In the genomic region with DNA sequence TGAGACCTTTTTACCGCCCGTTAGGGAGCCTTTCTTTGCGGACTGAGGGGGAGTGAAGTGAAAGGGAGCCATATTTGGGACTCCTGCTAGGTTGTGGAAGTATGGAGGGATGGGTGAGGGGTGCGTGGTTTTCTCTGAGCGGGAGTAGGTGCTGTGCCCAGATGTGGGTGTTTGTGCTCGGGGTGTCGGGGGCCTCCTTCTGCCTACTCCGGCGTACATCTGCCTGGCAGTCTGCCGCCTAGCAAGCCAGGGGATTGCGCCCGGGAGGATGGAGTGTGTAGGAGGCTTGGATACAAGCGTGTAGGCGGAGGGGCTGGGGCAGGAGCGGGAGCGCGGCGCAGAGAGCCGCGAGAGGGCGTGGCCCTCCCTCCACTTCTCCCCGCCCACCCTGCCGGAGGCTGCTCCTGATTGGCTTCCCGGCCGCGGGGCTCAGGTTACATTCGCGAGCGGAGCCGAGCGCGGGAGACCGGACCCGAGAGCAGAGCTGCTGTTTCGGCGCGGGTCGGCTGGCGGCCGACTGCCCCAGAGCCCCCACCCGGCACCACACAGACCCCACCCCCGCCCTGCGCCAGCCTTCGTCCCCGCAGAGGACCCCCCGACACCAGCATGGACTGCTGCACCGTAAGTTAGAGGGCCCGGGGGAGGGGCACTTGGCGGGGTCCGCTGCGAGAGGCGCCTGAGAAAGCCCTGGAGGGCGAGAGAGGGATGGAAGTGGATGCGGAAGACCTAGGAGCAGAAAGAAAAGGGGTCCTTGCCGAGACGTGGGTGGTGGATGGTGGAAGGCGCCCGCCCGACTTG, we compare ENCODE assay signal across 1 cellular context.
TF ChIP-seq lines count a peak whose summit lies in the region.

A gene (plus strand): TSS at position 464 of the 798 bp plus-strand sequence. CDS start 143 bp downstream, at position 607.

TF ChIP-seq in HepG2, 621 proteins besides CTCF, POLR2A, EP300 and RAD21 (continues in another document):
- TF ChIP-seq, protein P1, sequence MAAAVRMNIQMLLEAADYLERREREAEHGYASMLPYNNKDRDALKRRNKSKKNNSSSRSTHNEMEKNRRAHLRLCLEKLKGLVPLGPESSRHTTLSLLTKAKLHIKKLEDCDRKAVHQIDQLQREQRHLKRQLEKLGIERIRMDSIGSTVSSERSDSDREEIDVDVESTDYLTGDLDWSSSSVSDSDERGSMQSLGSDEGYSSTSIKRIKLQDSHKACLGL (CRISPR knock-in tag; IDR thresholded peaks at IDR 0.05), result peak; percentile 51; the same call in 1 of the 2 replicates
- TF ChIP-seq HNRNPLL (IDR thresholded peaks at IDR 0.05; ENCODE audit: low read depth, low read length, poor library complexity, severe bottlenecking), result peak; percentile 60
- TF ChIP-seq ZNF501 (CRISPR knock-in tag; IDR thresholded peaks at IDR 0.05), result peak; percentile 30; the same call in 1 of the 2 replicates
- TF ChIP-seq ZNF350 (CRISPR knock-in tag; IDR thresholded peaks at IDR 0.05; ENCODE audit: borderline replicate concordance, low read depth), result 0 out of 2 replicates have a peak, but pooled peaks have one; percentile 23
- TF ChIP-seq, protein P2, sequence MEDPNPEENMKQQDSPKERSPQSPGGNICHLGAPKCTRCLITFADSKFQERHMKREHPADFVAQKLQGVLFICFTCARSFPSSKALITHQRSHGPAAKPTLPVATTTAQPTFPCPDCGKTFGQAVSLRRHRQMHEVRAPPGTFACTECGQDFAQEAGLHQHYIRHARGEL (CRISPR knock-in tag; IDR thresholded peaks at IDR 0.05), result no peak
- TF ChIP-seq SAP130 (CRISPR knock-in tag; IDR thresholded peaks at IDR 0.05; ENCODE audit: low read depth), result peak; percentile 52
- TF ChIP-seq, protein P3, sequence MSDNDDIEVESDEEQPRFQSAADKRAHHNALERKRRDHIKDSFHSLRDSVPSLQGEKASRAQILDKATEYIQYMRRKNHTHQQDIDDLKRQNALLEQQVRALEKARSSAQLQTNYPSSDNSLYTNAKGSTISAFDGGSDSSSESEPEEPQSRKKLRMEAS (IDR thresholded peaks at IDR 0.05), result peak; percentile 27; the same call in 1 of the 2 replicates
- TF ChIP-seq JUNB (CRISPR knock-in tag; IDR thresholded peaks at IDR 0.05; ENCODE audit: borderline replicate concordance), result no peak
- 0 out of 2 replicates have a peak, but pooled peaks have one; percentile 28 for TF ChIP-seq ZNF776 (CRISPR knock-in tag; IDR thresholded peaks at IDR 0.05)
- TF ChIP-seq, protein P4, sequence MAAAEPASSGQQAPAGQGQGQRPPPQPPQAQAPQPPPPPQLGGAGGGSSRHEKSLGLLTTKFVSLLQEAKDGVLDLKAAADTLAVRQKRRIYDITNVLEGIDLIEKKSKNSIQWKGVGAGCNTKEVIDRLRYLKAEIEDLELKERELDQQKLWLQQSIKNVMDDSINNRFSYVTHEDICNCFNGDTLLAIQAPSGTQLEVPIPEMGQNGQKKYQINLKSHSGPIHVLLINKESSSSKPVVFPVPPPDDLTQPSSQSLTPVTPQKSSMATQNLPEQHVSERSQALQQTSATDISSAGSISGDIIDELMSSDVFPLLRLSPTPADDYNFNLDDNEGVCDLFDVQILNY (CRISPR knock-in tag; conservative IDR thresholded peaks at IDR 0.05), result 0 out of 2 replicates have a peak, but pooled peaks have one; percentile 34
- TF ChIP-seq, protein P5, sequence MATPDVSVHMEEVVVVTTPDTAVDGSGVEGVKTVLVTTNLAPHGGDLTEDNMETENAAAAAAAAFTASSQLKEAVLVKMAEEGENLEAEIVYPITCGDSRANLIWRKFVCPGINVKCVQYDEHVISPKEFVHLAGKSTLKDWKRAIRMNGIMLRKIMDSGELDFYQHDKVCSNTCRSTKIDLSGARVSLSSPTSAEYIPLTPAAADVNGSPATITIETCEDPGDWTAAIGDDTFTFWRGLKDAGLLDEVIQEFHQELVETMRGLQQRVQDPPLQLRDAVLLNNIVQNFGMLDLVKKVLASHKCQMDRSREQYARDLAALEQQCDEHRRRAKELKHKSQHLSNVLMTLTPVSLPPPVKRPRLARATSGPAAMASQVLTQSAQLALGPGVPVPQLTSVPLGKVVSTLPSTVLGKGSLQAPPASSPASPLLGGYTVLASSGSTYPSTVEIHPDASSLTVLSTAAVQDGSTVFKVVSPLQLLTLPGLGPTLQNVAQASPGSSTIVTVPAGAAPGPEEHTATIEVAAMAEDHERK (CRISPR knock-in tag; IDR thresholded peaks at IDR 0.05; ENCODE audit: low read depth), result no peak
- TF ChIP-seq TCF12 (IDR thresholded peaks at IDR 0.05), result no peak
- no peak for TF ChIP-seq TCF12 (CRISPR knock-in tag; IDR thresholded peaks at IDR 0.05)
- TF ChIP-seq HNRNPK (IDR thresholded peaks at IDR 0.05; ENCODE audit: low read depth, low read length, poor library complexity, severe bottlenecking), result peak; percentile 59
- TF ChIP-seq, protein P6, sequence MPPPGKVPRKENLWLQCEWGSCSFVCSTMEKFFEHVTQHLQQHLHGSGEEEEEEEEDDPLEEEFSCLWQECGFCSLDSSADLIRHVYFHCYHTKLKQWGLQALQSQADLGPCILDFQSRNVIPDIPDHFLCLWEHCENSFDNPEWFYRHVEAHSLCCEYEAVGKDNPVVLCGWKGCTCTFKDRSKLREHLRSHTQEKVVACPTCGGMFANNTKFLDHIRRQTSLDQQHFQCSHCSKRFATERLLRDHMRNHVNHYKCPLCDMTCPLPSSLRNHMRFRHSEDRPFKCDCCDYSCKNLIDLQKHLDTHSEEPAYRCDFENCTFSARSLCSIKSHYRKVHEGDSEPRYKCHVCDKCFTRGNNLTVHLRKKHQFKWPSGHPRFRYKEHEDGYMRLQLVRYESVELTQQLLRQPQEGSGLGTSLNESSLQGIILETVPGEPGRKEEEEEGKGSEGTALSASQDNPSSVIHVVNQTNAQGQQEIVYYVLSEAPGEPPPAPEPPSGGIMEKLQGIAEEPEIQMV (CRISPR knock-in tag; IDR thresholded peaks at IDR 0.05; ENCODE audit: low read depth), result no peak
- 0 out of 2 replicates have a peak, but pooled peaks have one; percentile 18 for TF ChIP-seq CAMTA2 (CRISPR knock-in tag; IDR thresholded peaks at IDR 0.05; ENCODE audit: borderline replicate concordance)
- no peak for TF ChIP-seq NFKBIZ (CRISPR knock-in tag; IDR thresholded peaks at IDR 0.05)
- no peak for TF ChIP-seq SNAPC2 (CRISPR knock-in tag; IDR thresholded peaks at IDR 0.05)
- 0 out of 2 replicates have a peak, but pooled peaks have one; percentile 47 for TF ChIP-seq SNAI1 (CRISPR knock-in tag; IDR thresholded peaks at IDR 0.05; ENCODE audit: borderline replicate concordance)
- TF ChIP-seq, protein P7, sequence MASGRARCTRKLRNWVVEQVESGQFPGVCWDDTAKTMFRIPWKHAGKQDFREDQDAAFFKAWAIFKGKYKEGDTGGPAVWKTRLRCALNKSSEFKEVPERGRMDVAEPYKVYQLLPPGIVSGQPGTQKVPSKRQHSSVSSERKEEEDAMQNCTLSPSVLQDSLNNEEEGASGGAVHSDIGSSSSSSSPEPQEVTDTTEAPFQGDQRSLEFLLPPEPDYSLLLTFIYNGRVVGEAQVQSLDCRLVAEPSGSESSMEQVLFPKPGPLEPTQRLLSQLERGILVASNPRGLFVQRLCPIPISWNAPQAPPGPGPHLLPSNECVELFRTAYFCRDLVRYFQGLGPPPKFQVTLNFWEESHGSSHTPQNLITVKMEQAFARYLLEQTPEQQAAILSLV (CRISPR knock-in tag; IDR thresholded peaks at IDR 0.05; ENCODE audit: borderline replicate concordance), result no peak
- 0 out of 2 replicates have a peak, but pooled peaks have one; percentile 29 for TF ChIP-seq KDM5B (CRISPR knock-in tag; IDR thresholded peaks at IDR 0.05; ENCODE audit: borderline replicate concordance)
- no peak for TF ChIP-seq ZNF383 (CRISPR knock-in tag; IDR thresholded peaks at IDR 0.05; ENCODE audit: borderline replicate concordance)
- no peak for TF ChIP-seq ARHGAP35 (CRISPR knock-in tag; IDR thresholded peaks at IDR 0.05; ENCODE audit: borderline replicate concordance)
- peak; percentile 72 for TF ChIP-seq NFYB (CRISPR knock-in tag; IDR thresholded peaks at IDR 0.05)
- no peak for TF ChIP-seq SRSF1 (optimal IDR thresholded peaks at IDR 0.05; ENCODE audit: low read depth, low read length)
- TF ChIP-seq SIX1 (CRISPR knock-in tag; IDR thresholded peaks at IDR 0.05; ENCODE audit: borderline replicate concordance), result 0 out of 2 replicates have a peak, but pooled peaks have one; percentile 15
- TF ChIP-seq BCL6 (CRISPR knock-in tag; IDR thresholded peaks at IDR 0.05), result no peak
- no peak for TF ChIP-seq PRPF4 (IDR thresholded peaks at IDR 0.05; ENCODE audit: low read depth, low read length, poor library complexity, severe bottlenecking)
- TF ChIP-seq ZNF672 (CRISPR knock-in tag; IDR thresholded peaks at IDR 0.05), result no peak
- TF ChIP-seq, protein P8, sequence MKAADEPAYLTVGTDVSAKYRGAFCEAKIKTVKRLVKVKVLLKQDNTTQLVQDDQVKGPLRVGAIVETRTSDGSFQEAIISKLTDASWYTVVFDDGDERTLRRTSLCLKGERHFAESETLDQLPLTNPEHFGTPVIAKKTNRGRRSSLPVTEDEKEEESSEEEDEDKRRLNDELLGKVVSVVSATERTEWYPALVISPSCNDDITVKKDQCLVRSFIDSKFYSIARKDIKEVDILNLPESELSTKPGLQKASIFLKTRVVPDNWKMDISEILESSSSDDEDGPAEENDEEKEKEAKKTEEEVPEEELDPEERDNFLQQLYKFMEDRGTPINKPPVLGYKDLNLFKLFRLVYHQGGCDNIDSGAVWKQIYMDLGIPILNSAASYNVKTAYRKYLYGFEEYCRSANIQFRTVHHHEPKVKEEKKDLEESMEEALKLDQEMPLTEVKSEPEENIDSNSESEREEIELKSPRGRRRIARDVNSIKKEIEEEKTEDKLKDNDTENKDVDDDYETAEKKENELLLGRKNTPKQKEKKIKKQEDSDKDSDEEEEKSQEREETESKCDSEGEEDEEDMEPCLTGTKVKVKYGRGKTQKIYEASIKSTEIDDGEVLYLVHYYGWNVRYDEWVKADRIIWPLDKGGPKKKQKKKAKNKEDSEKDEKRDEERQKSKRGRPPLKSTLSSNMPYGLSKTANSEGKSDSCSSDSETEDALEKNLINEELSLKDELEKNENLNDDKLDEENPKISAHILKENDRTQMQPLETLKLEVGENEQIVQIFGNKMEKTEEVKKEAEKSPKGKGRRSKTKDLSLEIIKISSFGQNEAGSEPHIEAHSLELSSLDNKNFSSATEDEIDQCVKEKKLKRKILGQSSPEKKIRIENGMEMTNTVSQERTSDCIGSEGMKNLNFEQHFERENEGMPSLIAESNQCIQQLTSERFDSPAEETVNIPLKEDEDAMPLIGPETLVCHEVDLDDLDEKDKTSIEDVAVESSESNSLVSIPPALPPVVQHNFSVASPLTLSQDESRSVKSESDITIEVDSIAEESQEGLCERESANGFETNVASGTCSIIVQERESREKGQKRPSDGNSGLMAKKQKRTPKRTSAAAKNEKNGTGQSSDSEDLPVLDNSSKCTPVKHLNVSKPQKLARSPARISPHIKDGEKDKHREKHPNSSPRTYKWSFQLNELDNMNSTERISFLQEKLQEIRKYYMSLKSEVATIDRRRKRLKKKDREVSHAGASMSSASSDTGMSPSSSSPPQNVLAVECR (CRISPR knock-in tag; IDR thresholded peaks at IDR 0.05; ENCODE audit: borderline replicate concordance), result peak; percentile 46; the same call in 1 of the 2 replicates
- TF ChIP-seq NFKB2 (CRISPR knock-in tag; IDR thresholded peaks at IDR 0.05; ENCODE audit: borderline replicate concordance), result peak; percentile 18; the same call in 1 of the 2 replicates
- TF ChIP-seq, protein P9, sequence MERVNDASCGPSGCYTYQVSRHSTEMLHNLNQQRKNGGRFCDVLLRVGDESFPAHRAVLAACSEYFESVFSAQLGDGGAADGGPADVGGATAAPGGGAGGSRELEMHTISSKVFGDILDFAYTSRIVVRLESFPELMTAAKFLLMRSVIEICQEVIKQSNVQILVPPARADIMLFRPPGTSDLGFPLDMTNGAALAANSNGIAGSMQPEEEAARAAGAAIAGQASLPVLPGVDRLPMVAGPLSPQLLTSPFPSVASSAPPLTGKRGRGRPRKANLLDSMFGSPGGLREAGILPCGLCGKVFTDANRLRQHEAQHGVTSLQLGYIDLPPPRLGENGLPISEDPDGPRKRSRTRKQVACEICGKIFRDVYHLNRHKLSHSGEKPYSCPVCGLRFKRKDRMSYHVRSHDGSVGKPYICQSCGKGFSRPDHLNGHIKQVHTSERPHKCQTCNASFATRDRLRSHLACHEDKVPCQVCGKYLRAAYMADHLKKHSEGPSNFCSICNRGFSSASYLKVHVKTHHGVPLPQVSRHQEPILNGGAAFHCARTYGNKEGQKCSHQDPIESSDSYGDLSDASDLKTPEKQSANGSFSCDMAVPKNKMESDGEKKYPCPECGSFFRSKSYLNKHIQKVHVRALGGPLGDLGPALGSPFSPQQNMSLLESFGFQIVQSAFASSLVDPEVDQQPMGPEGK (CRISPR knock-in tag; IDR thresholded peaks at IDR 0.05), result no peak
- TF ChIP-seq, protein P10, sequence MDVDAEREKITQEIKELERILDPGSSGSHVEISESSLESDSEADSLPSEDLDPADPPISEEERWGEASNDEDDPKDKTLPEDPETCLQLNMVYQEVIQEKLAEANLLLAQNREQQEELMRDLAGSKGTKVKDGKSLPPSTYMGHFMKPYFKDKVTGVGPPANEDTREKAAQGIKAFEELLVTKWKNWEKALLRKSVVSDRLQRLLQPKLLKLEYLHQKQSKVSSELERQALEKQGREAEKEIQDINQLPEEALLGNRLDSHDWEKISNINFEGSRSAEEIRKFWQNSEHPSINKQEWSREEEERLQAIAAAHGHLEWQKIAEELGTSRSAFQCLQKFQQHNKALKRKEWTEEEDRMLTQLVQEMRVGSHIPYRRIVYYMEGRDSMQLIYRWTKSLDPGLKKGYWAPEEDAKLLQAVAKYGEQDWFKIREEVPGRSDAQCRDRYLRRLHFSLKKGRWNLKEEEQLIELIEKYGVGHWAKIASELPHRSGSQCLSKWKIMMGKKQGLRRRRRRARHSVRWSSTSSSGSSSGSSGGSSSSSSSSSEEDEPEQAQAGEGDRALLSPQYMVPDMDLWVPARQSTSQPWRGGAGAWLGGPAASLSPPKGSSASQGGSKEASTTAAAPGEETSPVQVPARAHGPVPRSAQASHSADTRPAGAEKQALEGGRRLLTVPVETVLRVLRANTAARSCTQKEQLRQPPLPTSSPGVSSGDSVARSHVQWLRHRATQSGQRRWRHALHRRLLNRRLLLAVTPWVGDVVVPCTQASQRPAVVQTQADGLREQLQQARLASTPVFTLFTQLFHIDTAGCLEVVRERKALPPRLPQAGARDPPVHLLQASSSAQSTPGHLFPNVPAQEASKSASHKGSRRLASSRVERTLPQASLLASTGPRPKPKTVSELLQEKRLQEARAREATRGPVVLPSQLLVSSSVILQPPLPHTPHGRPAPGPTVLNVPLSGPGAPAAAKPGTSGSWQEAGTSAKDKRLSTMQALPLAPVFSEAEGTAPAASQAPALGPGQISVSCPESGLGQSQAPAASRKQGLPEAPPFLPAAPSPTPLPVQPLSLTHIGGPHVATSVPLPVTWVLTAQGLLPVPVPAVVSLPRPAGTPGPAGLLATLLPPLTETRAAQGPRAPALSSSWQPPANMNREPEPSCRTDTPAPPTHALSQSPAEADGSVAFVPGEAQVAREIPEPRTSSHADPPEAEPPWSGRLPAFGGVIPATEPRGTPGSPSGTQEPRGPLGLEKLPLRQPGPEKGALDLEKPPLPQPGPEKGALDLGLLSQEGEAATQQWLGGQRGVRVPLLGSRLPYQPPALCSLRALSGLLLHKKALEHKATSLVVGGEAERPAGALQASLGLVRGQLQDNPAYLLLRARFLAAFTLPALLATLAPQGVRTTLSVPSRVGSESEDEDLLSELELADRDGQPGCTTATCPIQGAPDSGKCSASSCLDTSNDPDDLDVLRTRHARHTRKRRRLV (CRISPR knock-in tag; IDR thresholded peaks at IDR 0.05), result no peak
- peak; percentile 96 for TF ChIP-seq SIX4 (CRISPR knock-in tag; IDR thresholded peaks at IDR 0.05)
- TF ChIP-seq SP1 (IDR thresholded peaks at IDR 0.05), result no peak
- peak; percentile 78 for TF ChIP-seq SP1 (CRISPR knock-in tag; IDR thresholded peaks at IDR 0.05)
- TF ChIP-seq ZNF230 (CRISPR knock-in tag; IDR thresholded peaks at IDR 0.05), result no peak
